34 cellular contexts compared by ENCODE assay signal in the genomic region with DNA sequence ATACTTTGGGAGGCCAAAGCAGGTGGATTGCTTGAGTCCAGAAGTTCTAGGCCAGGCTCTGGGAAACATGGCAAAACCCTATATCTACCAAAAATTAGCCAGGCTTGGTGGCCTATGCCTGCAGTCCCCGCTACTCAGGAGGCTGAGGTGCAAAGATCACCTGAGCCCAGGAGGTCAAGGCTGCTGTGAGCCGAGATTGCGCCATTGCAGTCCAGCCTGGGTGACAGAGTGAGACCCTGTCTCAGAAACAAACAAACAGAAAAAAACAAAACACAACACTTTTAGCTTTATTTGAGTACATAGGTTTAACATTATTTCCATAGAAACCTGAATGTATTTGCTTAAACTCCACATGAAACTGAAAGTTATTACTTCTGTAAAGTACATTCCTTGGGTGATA. TPM values are rescaled to one million over a fixed set of nuclear protein-coding genes. Genes with fewer than 3 reads are reported as not detected.
"Had no signal": no experiment of that assay in that cellular context is flagged by ENCODE, and none has a peak within 500 bp of the region (broad histone marks: within the 10 kb centered on the region; RNA-seq: fewer than 3 reads in every experiment).

No MANE protein-coding gene starts in this region.

- H3K4me1 ChIP-seq: adrenal gland, breast epithelium had no signal

- H3K9me3 ChIP-seq: adrenal gland, ascending aorta, breast epithelium had no signal

- H3K4me3 ChIP-seq: adrenal gland, ascending aorta, breast epithelium had no signal

- DNase-seq: activated B cell treated with CpG ODN at 0.5 μM for 24 hours; activated CD4-positive, alpha-beta memory T cell treated with anti-CD3 and anti-CD28 coated beads for 36 hours; activated CD4-positive, alpha-beta T cell treated with anti-CD3 and anti-CD28 coated beads for 4 hours; activated CD4-positive, alpha-beta T cell treated with anti-CD3 and anti-CD28 coated beads, Interleukin-2, amount 10 ng/mL, durations not matched to agents 24 days and 14 days; activated CD4-positive, alpha-beta T cell treated with anti-CD3 and anti-CD28 coated beads, Interleukin-2, amount 50 U/mL, for 1 hour; activated CD4-positive, alpha-beta T cell treated with anti-CD3 and anti-CD28 coated beads, Interleukin-2, amount 50 U/mL, for 4 hours; activated CD4-positive, CD25-positive, alpha-beta regulatory T cell treated with anti-CD3 and anti-CD28 coated beads, Interleukin-2, amount 50 U/mL, for 72 hours; activated CD8-positive, alpha-beta memory T cell treated with anti-CD3 and anti-CD28 coated beads, Interleukin-2, amount 50 U/mL, for 4 hours; activated CD8-positive, alpha-beta T cell treated with anti-CD3 and anti-CD28 coated beads for 36 hours; activated effector memory CD4-positive, alpha-beta T cell treated with anti-CD3 and anti-CD28 coated beads, Interleukin-2, amount 50 U/mL, for 16 hours; activated gamma-delta T cell treated with Interleukin-2 at 50 U/mL for 16 hours; activated naive CD4-positive, alpha-beta T cell; activated naive CD4-positive, alpha-beta T cell treated with anti-CD3 and anti-CD28 coated beads for 36 hours; activated naive CD4-positive, alpha-beta T cell treated with anti-CD3 and anti-CD28 coated beads, Interleukin-2, amount 50 U/mL, for 16 hours; activated naive CD8-positive, alpha-beta T cell treated with anti-CD3 and anti-CD28 coated beads for 36 hours; activated T-cell treated with anti-CD3 and anti-CD28 coated beads for 4 hours; activated T-cell treated with anti-CD3 and anti-CD28 coated beads, Interleukin-2, amount 50 U/mL, for 1 hour; activated T-cell treated with anti-CD3 and anti-CD28 coated beads, Interleukin-2, amount 50 U/mL, for 4 hours; activated T-cell treated with anti-CD3 and anti-CD28 coated beads, Interleukin-2, amount 50 U/mL, for 72 hours; adrenal gland; amygdala; anterior cingulate cortex; brain microvascular endothelial cell; central memory CD4-positive, alpha-beta T cell; T-helper 1 cell; T-helper 2 cell; T-helper 9 cell had no signal

- H3K36me3 ChIP-seq: adrenal gland, ascending aorta, brain microvascular endothelial cell, breast epithelium had no signal

- H3K27ac ChIP-seq: adrenal gland, ascending aorta, brain microvascular endothelial cell, breast epithelium, VCaP had no signal

- ATAC-seq: activated CD8-positive, alpha-beta T cell treated with anti-CD3 and anti-CD28 coated beads for 36 hours; activated naive CD4-positive, alpha-beta T cell treated with anti-CD3 and anti-CD28 coated beads, Interleukin-2, amount 50 U/mL, for 72 hours; activated T-cell treated with anti-CD3 and anti-CD28 coated beads, Interleukin-2, amount 50 U/mL, for 4 hours; activated T-cell treated with anti-CD3 and anti-CD28 coated beads, Interleukin-2, amount 50 U/mL, for 72 hours; activated T-helper 17 cell treated with anti-CD3 and anti-CD28 coated beads, Interleukin-2, amount 50 U/mL, for 72 hours had no signal

- H3K27me3 ChIP-seq: adrenal gland, ascending aorta had no signal

RNA-seq across cellular contexts. Expression of gene ACADL, which starts 2.4 kb away (rescaled TPM):
- total RNA-seq: activated B cell treated with CpG ODN at 0.5 μM for 24 hours; activated CD4-positive, alpha-beta memory T cell treated with anti-CD3 and anti-CD28 coated beads for 36 hours; activated CD4-positive, alpha-beta T cell treated with anti-CD3 and anti-CD28 coated beads, Interleukin-2, amount 10 ng/mL, durations not matched to agents 24 days and 14 days; activated CD8-positive, alpha-beta memory T cell treated with anti-CD3 and anti-CD28 coated beads for 36 hours; activated CD8-positive, alpha-beta T cell treated with anti-CD3 and anti-CD28 coated beads for 36 hours; activated naive CD4-positive, alpha-beta T cell treated with anti-CD3 and anti-CD28 coated beads for 36 hours; activated naive CD4-positive, alpha-beta T cell treated with anti-CD3 and anti-CD28 coated beads, Interleukin-2, amount 50 U/mL, for 72 hours; activated naive CD8-positive, alpha-beta T cell treated with anti-CD3 and anti-CD28 coated beads for 36 hours; activated T-cell treated with anti-CD3 and anti-CD28 coated beads, Interleukin-2, amount 50 U/mL, for 4 hours; activated T-cell treated with anti-CD3 and anti-CD28 coated beads, Interleukin-2, amount 50 U/mL, for 72 hours; activated T-helper 1 cell treated with anti-CD3 and anti-CD28 coated beads, Interleukin-12 subunit alpha, Interleukin-12 subunit beta, Interleukin-2, Interleukin-4 antibody, amounts not matched to agents 30 ng/mL and 10 ng/mL and 1 ng/mL, durations not matched to agents 14 hours and 24 hours and 36 hours; activated T-helper 17 cell treated with anti-CD3 and anti-CD28 coated beads, Interleukin-2, amount 50 U/mL, for 72 hours had no signal
